In the genomic region with DNA sequence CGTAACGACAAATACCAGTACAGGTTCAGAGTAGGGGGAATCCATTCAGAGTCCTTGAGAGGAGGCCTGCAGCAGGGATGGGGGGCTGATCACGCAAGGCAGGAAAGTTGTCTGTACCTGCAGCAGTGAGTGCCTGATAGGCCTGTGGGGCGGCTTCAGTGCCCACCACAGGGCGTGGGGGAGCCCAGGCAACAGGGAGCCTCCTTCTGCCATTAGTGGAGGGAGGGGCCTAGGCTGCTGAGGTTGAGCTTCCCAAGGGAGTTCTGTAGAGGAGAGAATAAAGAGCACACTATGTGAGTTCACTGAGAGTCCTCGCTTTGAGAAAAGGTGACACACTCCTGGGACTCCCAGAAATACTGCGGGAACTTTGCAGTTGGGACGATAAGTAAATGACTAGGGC, we compare ENCODE assay signal across 1 cellular context.
TF ChIP-seq lines count a peak whose summit lies in the region.

No MANE protein-coding gene starts in this region.

TF ChIP-seq in WTC11, 78 proteins besides CTCF, POLR2A, EP300 and RAD21 (continued from another document):
- TF ChIP-seq ZNF532 (CRISPR knock-in tag; IDR thresholded peaks at IDR 0.05; ENCODE audit: borderline replicate concordance) (no peak), IRF2 (CRISPR knock-in tag; IDR thresholded peaks at IDR 0.05; ENCODE audit: borderline replicate concordance, low read depth) (no peak), OVOL2 (CRISPR knock-in tag; IDR thresholded peaks at IDR 0.05; ENCODE audit: borderline replicate concordance) (no peak), GTF2I (CRISPR knock-in tag; conservative IDR thresholded peaks at IDR 0.05) (no peak), ZNF396 (CRISPR knock-in tag; IDR thresholded peaks at IDR 0.05; ENCODE audit: borderline replicate concordance) (no peak)
